ENCODE assay signal across 1 cellular context in genomic region chr20:21395039-21395665, GRCh38.
TF ChIP-seq lines count a peak whose summit lies in the region.

No MANE protein-coding gene starts in this region.

TF ChIP-seq in A549, 52 proteins besides CTCF, POLR2A, EP300 and RAD21 (continued from another document):
- no peak for TF ChIP-seq EHMT2 (IDR thresholded peaks at IDR 0.05; ENCODE audit: low read depth)
